ENCODE assay signal across 8 cellular contexts in genomic region chr7:151060113-151060415, GRCh38. TPM values are rescaled to one million over a fixed set of nuclear protein-coding genes. Genes with fewer than 3 reads are reported as not detected.
DNase-seq lines count a peak whose midpoint lies in the region; ATAC-seq, FAIRE-seq and TF ChIP-seq lines count a peak whose summit lies in the region.

No MANE protein-coding gene starts in this region.

- H3K27ac ChIP-seq in Peyer's patch (peak overlapping the region; percentile 91 to 96 (median 93)), epithelial cell of prostate (peak overlapping the region; percentile 94), pancreas (peak overlapping the region; percentile 42 to 98 (median 93))

- peaks cover 33% of the 10 kb centered on the region for H3K4me1 Mint-ChIP-seq in Calu3 (ENCODE audit: low read depth, unreplicated experiment)

- peaks cover 77% of the 10 kb centered on the region for H3K36me3 Mint-ChIP-seq in Calu3 (ENCODE audit: insufficient read depth, unreplicated experiment)

- FAIRE-seq in pancreas (lab: Jason Lieb, UNC), result no peak

- peak overlapping the region; percentile 61 to 87 (median 79) for H3K4me3 ChIP-seq in Peyer's patch
- peak overlapping the region; percentile 69 to 81 (median 78) for H3K4me3 ChIP-seq in pancreas

- TF ChIP-seq POLR2A in Peyer's patch (IDR thresholded peaks at IDR 0.05), result no peak

- peaks cover 0 to 12% (median 0%) of the 10 kb centered on the region in 3 donors for H3K36me3 ChIP-seq in Peyer's patch
- H3K36me3 ChIP-seq in pancreas, result peaks cover 0 to 8% (median 0%) of the 10 kb centered on the region in 3 donors

- H3K27me3 Mint-ChIP-seq in Calu3 (ENCODE audit: unreplicated experiment), result no peaks in the 10 kb centered on the region

- peaks cover 4 to 44% (median 18%) of the 10 kb centered on the region in 4 donors for H3K4me1 ChIP-seq in Peyer's patch
- peaks cover 24 to 36% (median 24%) of the 10 kb centered on the region in 3 donors for H3K4me1 ChIP-seq in pancreas

- H3K27me3 ChIP-seq in Peyer's patch (no peaks in the 10 kb centered on the region), pancreas (no peaks in the 10 kb centered on the region)

- peak; percentile 18 for TF ChIP-seq CTCF in Calu3 (IDR thresholded peaks at IDR 0.05; ENCODE audit: unreplicated experiment)
- no peak for TF ChIP-seq CTCF in Peyer's patch (IDR thresholded peaks at IDR 0.05)
- TF ChIP-seq CTCF in pancreas (IDR thresholded peaks at IDR 0.05), result no peak

- no peak overlapping the region for H3K27ac Mint-ChIP-seq in Calu3 (ENCODE audit: unreplicated experiment)

- ATAC-seq in pancreas, result no peak
- ATAC-seq in HG02884 (IDR thresholded peaks at IDR 0.05; ENCODE audit: unreplicated experiment), result no peak
- no peak for ATAC-seq in HG03095 (IDR thresholded peaks at IDR 0.05; ENCODE audit: unreplicated experiment)

- 1 to 2% methylated on average over 17 of the region's 17 CpGs for WGBS in pancreas, 2 donors

- no peaks in the 10 kb centered on the region for H3K9me3 Mint-ChIP-seq in Calu3 (ENCODE audit: low read depth, unreplicated experiment)

- CTCF ChIA-PET in Calu3 (lab: Charles Lee), result interaction anchor here (0.7 to 1.2 kb wide), 2 partner anchors 26 to 32 kb away, joined by 3 read pairs; partner anchors contain the start of gene AGAP3

- peak overlapping the region; percentile 94 for H3K4me3 Mint-ChIP-seq in Calu3 (ENCODE audit: low read depth, unreplicated experiment)

- H3K9me3 ChIP-seq in Peyer's patch (no peaks in the 10 kb centered on the region), pancreas (no peaks in the 10 kb centered on the region)

- intact Hi-C loops in Calu3 (cut with micrococcal nuclease; ENCODE audit: unreplicated experiment), result no loop called here
- intact Hi-C loops in pancreas (cut with DNase I), result no loop called here

- DNase-seq in Calu3 (no peak), Peyer's patch (no peak), epithelial cell of prostate (ENCODE audit: low read depth, low spot score) (no peak), pancreas (no peak), SIG-M5 treated with dmso at 0.1 percent for 504 hours (lab: John Stamatoyannopoulos, UW; ENCODE audit: unreplicated experiment) (no peak)
- no peak for DNase-seq in activated effector memory CD4-positive, alpha-beta T cell treated with anti-CD3 and anti-CD28 coated beads, Interleukin-2, amount 50 U/mL, for 16 hours

- BruUV-seq in Calu3 (replicated peaks; lab: Mats Ljungman, UMichigan), result no TSS peak

RNA-seq across cellular contexts. Expression of gene SLC4A2, which starts 0.7 kb away (rescaled TPM):
- total RNA-seq in Calu3 (2022) (194 and 209 TPM in 2 replicates), Peyer's patch (100 to 1,000 TPM; 101 to 143 (median 121) TPM), pancreas (100 to 1,000 TPM in 1 of 6 donors, 10 to 100 TPM in 5; 69.2 to 117 (median 85.5) TPM)
- 100 to 1,000 TPM; 188 to 211 TPM for polyA plus RNA-seq in pancreas

RNA-seq across cellular contexts. Expression of gene CDK5, which starts 2.4 kb away (rescaled TPM):
- total RNA-seq in Calu3 (2022) (23.5 and 24.6 TPM in 2 replicates), Peyer's patch (10 to 100 TPM in 3 of 4 donors, 1 to 10 TPM in 1; 6.9 to 15.4 (median 13.8) TPM), pancreas (1 to 10 TPM; 3.7 to 7.0 (median 4.8) TPM)
- 1 to 10 TPM; 4.6 to 7.8 TPM for polyA plus RNA-seq in pancreas

RNA-seq across cellular contexts. Expression of gene ASIC3, which starts 11.7 kb away (rescaled TPM):
- total RNA-seq in Calu3 (2022) (11.7 and 13.6 TPM in 2 replicates), Peyer's patch (10 to 100 TPM in 1 of 4 donors, 1 to 10 TPM in 3; 2.5 to 10.7 (median 5.0) TPM), pancreas (1 to 10 TPM in 1 of 6 donors, under 1 TPM in 5; 0.47 to 2.1 (median 0.71) TPM)
- 1 to 10 TPM; 7.0 to 8.7 TPM for polyA plus RNA-seq in pancreas

RNA-seq across cellular contexts. Expression of gene FASTK, which starts 20.5 kb away (rescaled TPM):
- total RNA-seq in Calu3 (2022) (113 and 121 TPM in 2 replicates), Peyer's patch (100 to 1,000 TPM in 3 of 4 donors, 10 to 100 TPM in 1; 99.0 to 239 (median 158) TPM), pancreas (10 to 100 TPM; 23.5 to 51.1 (median 35.9) TPM)
- 100 to 1,000 TPM; 178 to 265 TPM for polyA plus RNA-seq in pancreas

RNA-seq across cellular contexts. Expression of gene TMUB1, which starts 23.2 kb away (rescaled TPM):
- total RNA-seq in Calu3 (2022), result 49.9 and 51.2 TPM in 2 replicates
- total RNA-seq in Peyer's patch, result 100 to 1,000 TPM in 2 of 4 donors, 10 to 100 TPM in 2; 38.0 to 113 (median 100) TPM
- 10 to 100 TPM; 34.5 to 49.8 (median 39.3) TPM for total RNA-seq in pancreas
- 100 to 1,000 TPM in 1 of 2 donors, 10 to 100 TPM in 1; 52.8 to 103 TPM for polyA plus RNA-seq in pancreas
